In the genomic region with DNA sequence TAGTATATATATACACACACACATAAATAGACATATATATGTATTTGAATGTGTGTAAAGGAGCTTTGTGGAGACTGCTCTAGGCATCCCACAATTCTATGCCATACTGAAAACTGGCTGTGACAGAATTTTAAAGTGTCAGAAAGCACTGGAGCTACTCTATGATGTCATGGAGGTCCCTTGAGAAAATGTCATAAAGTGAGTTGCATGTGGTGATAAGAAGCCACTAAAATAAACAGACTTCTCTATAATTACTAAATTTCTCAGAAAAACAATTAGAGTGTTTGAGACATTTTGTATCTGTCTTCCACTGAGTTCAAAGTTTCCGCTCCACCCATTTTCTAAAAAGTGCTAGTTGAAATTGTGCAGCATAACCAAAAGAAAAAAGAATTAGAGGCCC, we compare ENCODE assay signal across 21 cellular contexts.
DNase-seq lines count a peak whose midpoint lies in the region; ATAC-seq, FAIRE-seq and TF ChIP-seq lines count a peak whose summit lies in the region.
"Had no signal": no experiment of that assay in that cellular context is flagged by ENCODE, and none has a peak within 500 bp of the region (broad histone marks: within the 10 kb centered on the region; RNA-seq: fewer than 3 reads in every experiment).

No MANE protein-coding gene starts in this region.

- no peaks in the 10 kb centered on the region for H3K36me3 ChIP-seq in HepG2 (replicated peaks in 1 of 2; ENCODE audit: control insufficient read depth in 1 of 2, insufficient read depth in 2 of 2, low read length in 2 of 2)
- no peaks in the 10 kb centered on the region for H3K36me3 ChIP-seq in right lobe of liver
- H3K36me3 ChIP-seq in smooth muscle cell (ENCODE audit: low read depth): no peaks in the 10 kb centered on the region
- no peaks in the 10 kb centered on the region for H3K36me3 ChIP-seq in WERI-Rb-1
- H3K36me3 ChIP-seq: BLaER1 treated with 17β-estradiol and CSF1 and Interleukin-3, amounts not matched to agents 10 nM and 100 nM had no signal

- no peak for TF ChIP-seq POLR2A in HepG2 (IDR thresholded peaks at IDR 0.05; ENCODE audit: insufficient read depth in 1 of 2, low read depth in 2 of 2, low read length in 2 of 2)
- no peak for TF ChIP-seq POLR2A in right lobe of liver (IDR thresholded peaks at IDR 0.05)

- in situ Hi-C loops in HepG2 (cut with HindIII; ENCODE audit: extremely low pct_ligation_motif_present, low pct_unique_long_range_greater_than_20kb): no loop called here

- no peak for TF ChIP-seq RAD21 in HepG2 (CRISPR knock-in tag; IDR thresholded peaks at IDR 0.05)

- H3K4me3 ChIP-seq in HepG2 (replicated peaks in 1 of 3; ENCODE audit: insufficient read depth in 1 of 3, low read depth in 2 of 3, low read length in 3 of 3) (no peak overlapping the region), right lobe of liver (no peak overlapping the region), smooth muscle cell (no peak overlapping the region), WERI-Rb-1 (ENCODE audit: low read depth, low read length) (no peak overlapping the region)
- H3K4me3 ChIP-seq: A549; BLaER1 treated with 17β-estradiol and CSF1 and Interleukin-3, amounts not matched to agents 10 nM and 100 nM had no signal

- H3K9me3 ChIP-seq in HepG2 (ENCODE audit: low read length) (no peaks in the 10 kb centered on the region), right lobe of liver (no peaks in the 10 kb centered on the region), smooth muscle cell (replicated peaks; ENCODE audit: low read depth) (no peaks in the 10 kb centered on the region), WERI-Rb-1 (ENCODE audit: severe bottlenecking) (no peaks in the 10 kb centered on the region)
- H3K9me3 ChIP-seq: A549; BLaER1 treated with 17β-estradiol and CSF1 and Interleukin-3, amounts not matched to agents 10 nM and 100 nM; Caco-2 had no signal

- POLR2A ChIA-PET in HepG2 (lab: Yijun Ruan, JAX): no interaction called here

- no peaks in the 10 kb centered on the region for H3F3A ChIP-seq in smooth muscle cell (ENCODE audit: low read depth)

- CTCF ChIA-PET in HepG2 (lab: Yijun Ruan, JAX; ENCODE audit: low intra/inter-chr PET ratio, low total read pairs): no interaction called here

- H2AFZ ChIP-seq in HepG2 (ENCODE audit: low read length): no peak overlapping the region
- peak overlapping the region; percentile 50 for H2AFZ ChIP-seq in smooth muscle cell (ENCODE audit: low read depth)

- H3K4me2 ChIP-seq in HepG2 (ENCODE audit: low read depth, low read length) (no peak overlapping the region), smooth muscle cell (no peak overlapping the region)
- H3K4me2 ChIP-seq: A549; BLaER1 treated with 17β-estradiol and CSF1 and Interleukin-3, amounts not matched to agents 10 nM and 100 nM had no signal

- H3K79me2 ChIP-seq in HepG2 (ENCODE audit: insufficient read depth, low read length): no peaks in the 10 kb centered on the region
- no peaks in the 10 kb centered on the region for H3K79me2 ChIP-seq in smooth muscle cell (ENCODE audit: low read depth)

- no TSS peak for BruUV-seq in HepG2 (replicated peaks; lab: Mats Ljungman, UMichigan)

- no peaks in the 10 kb centered on the region for H3K4me1 ChIP-seq in HepG2 (ENCODE audit: insufficient read depth, low read length)
- H3K4me1 ChIP-seq in right lobe of liver: no peaks in the 10 kb centered on the region
- H3K4me1 ChIP-seq in smooth muscle cell (ENCODE audit: low read depth): no peaks in the 10 kb centered on the region
- H3K4me1 ChIP-seq: A549, Caco-2 had no signal

- DNase-seq in HepG2 (ENCODE audit: low spot score) (no peak), right lobe of liver (no peak), OCI-M1 (lab: John Stamatoyannopoulos, UW) (peak; percentile 17), smooth muscle cell (lab: John Stamatoyannopoulos, UW; ENCODE audit: unreplicated experiment) (no peak), NCI-H69 (lab: John Stamatoyannopoulos, UW) (no peak), WERI-Rb-1 (no peak)
- DNase-seq: AML-193; Caco-2; Calu3; CD4-positive, alpha-beta T cell; CD8-positive, alpha-beta T cell; DMS79 treated with DMSO at 0.1 percent for 48 hours; GF-D8 had no signal

- H3K27ac ChIP-seq in HepG2 (ENCODE audit: extremely low read length, insufficient read depth, low read length): no peak overlapping the region
- no peak overlapping the region for H3K27ac ChIP-seq in right lobe of liver
- no peak overlapping the region for H3K27ac ChIP-seq in smooth muscle cell (ENCODE audit: low read depth)
- no peak overlapping the region for H3K27ac ChIP-seq in WERI-Rb-1
- H3K27ac ChIP-seq: 22Rv1; A549; BLaER1 treated with 17β-estradiol and CSF1 and Interleukin-3, amounts not matched to agents 10 nM and 100 nM; C4-2B had no signal

- intact Hi-C loops in HepG2 (cut with micrococcal nuclease; ENCODE audit: unreplicated experiment): no loop called here
- intact Hi-C loops in right lobe of liver (cut with DNase I): no loop called here

- H3K9ac ChIP-seq in HepG2 (ENCODE audit: insufficient read depth, low read depth, low read length) (no peak overlapping the region), smooth muscle cell (ENCODE audit: low read depth) (no peak overlapping the region)
- H3K9ac ChIP-seq: BLaER1 treated with 17β-estradiol and CSF1 and Interleukin-3, amounts not matched to agents 10 nM and 100 nM had no signal

- TF ChIP-seq CTCF in HepG2 (CRISPR knock-in tag; IDR thresholded peaks at IDR 0.05): no peak
- no peak for TF ChIP-seq CTCF in right lobe of liver (IDR thresholded peaks at IDR 0.05)
- TF ChIP-seq CTCF in smooth muscle cell (IDR thresholded peaks at IDR 0.05; ENCODE audit: borderline replicate concordance, insufficient read depth, poor library complexity, severe bottlenecking): no peak
- TF ChIP-seq CTCF in WERI-Rb-1 (IDR thresholded peaks at IDR 0.05; ENCODE audit: low read depth, low read length): no peak

- H3K27me3 ChIP-seq in HepG2 (ENCODE audit: control insufficient read depth in 1 of 2, insufficient read depth in 2 of 2, low read length in 2 of 2): no peaks in the 10 kb centered on the region
- no peaks in the 10 kb centered on the region for H3K27me3 ChIP-seq in right lobe of liver
- H3K27me3 ChIP-seq in smooth muscle cell (ENCODE audit: low read depth): no peaks in the 10 kb centered on the region
- H3K27me3 ChIP-seq in WERI-Rb-1 (ENCODE audit: insufficient read depth, low read depth, severe bottlenecking): no peaks in the 10 kb centered on the region
- H3K27me3 ChIP-seq: BLaER1 treated with 17β-estradiol and CSF1 and Interleukin-3, amounts not matched to agents 10 nM and 100 nM had no signal

- 91% methylated on average over 1 of the region's 1 CpG for WGBS in HepG2 (ENCODE audit: low lambda C conversion rate)
- 92% methylated on average over 1 of the region's 1 CpG for WGBS in right lobe of liver (ENCODE audit: insufficient coverage, low coverage, low lambda C conversion rate, missing lambda C conversion rate)
- WGBS in smooth muscle cell (ENCODE audit: low lambda C conversion rate): 93% methylated on average over 1 of the region's 1 CpG

- TF ChIP-seq EP300 in HepG2 (IDR thresholded peaks at IDR 0.05; ENCODE audit: low read depth in 2 of 2, low read length in 2 of 2): no peak
- no peak for TF ChIP-seq EP300 in HepG2 (CRISPR knock-in tag; IDR thresholded peaks at IDR 0.05; ENCODE audit: borderline replicate concordance)

- no peaks in the 10 kb centered on the region for H4K20me1 ChIP-seq in HepG2 (ENCODE audit: insufficient read depth, low read length)
- H4K20me1 ChIP-seq in smooth muscle cell (ENCODE audit: low read depth): no peaks in the 10 kb centered on the region
- H4K20me1 ChIP-seq: BLaER1 treated with 17β-estradiol and CSF1 and Interleukin-3, amounts not matched to agents 10 nM and 100 nM had no signal

- no peak for FAIRE-seq in HepG2 (lab: Jason Lieb, UNC)
- FAIRE-seq: D721Med, G401.6, GM12891, GM19239 had no signal

- no peak for ATAC-seq in HepG2
- ATAC-seq in right lobe of liver: no peak
- ATAC-seq: A549; CD8-positive, alpha-beta T cell had no signal

TF ChIP-seq in HepG2, 621 proteins besides CTCF, POLR2A, EP300 and RAD21:
- TF ChIP-seq ZNF207 (IDR thresholded peaks at IDR 0.05; ENCODE audit: borderline replicate concordance) (no peak), ZBTB42 (CRISPR knock-in tag; IDR thresholded peaks at IDR 0.05) (no peak), HNRNPH1 (optimal IDR thresholded peaks at IDR 0.05; ENCODE audit: low read depth, low read length) (no peak), PHF5A (CRISPR knock-in tag; IDR thresholded peaks at IDR 0.05; ENCODE audit: low read depth, unreplicated experiment) (no peak), ATF7 (IDR thresholded peaks at IDR 0.05) (peak; percentile 17; the same call in 1 of the 2 replicates), ATF7 (CRISPR knock-in tag; IDR thresholded peaks at IDR 0.05) (no peak), GABPA (IDR thresholded peaks at IDR 0.05; ENCODE audit: low read depth, low read length) (no peak), GABPA (CRISPR knock-in tag; IDR thresholded peaks at IDR 0.05; ENCODE audit: low read depth) (no peak), HOXA3 (CRISPR knock-in tag; IDR thresholded peaks at IDR 0.05) (no peak), CENPX (CRISPR knock-in tag; IDR thresholded peaks at IDR 0.05) (no peak), CREB1 (IDR thresholded peaks at IDR 0.05) (peak; percentile 38; the same call in 1 of the 2 replicates), CREB1 (CRISPR knock-in tag; IDR thresholded peaks at IDR 0.05) (no peak), ARHGAP35 (CRISPR knock-in tag; IDR thresholded peaks at IDR 0.05; ENCODE audit: borderline replicate concordance) (no peak)
- TF ChIP-seq, protein P1, sequence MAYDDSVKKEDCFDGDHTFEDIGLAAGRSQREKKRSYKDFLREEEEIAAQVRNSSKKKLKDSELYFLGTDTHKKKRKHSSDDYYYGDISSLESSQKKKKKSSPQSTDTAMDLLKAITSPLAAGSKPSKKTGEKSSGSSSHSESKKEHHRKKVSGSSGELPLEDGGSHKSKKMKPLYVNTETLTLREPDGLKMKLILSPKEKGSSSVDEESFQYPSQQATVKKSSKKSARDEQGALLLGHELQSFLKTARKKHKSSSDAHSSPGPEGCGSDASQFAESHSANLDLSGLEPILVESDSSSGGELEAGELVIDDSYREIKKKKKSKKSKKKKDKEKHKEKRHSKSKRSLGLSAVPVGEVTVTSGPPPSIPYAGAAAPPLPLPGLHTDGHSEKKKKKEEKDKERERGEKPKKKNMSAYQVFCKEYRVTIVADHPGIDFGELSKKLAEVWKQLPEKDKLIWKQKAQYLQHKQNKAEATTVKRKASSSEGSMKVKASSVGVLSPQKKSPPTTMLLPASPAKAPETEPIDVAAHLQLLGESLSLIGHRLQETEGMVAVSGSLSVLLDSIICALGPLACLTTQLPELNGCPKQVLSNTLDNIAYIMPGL (CRISPR knock-in tag; IDR thresholded peaks at IDR 0.05; ENCODE audit: borderline replicate concordance in 1 of 2, low read depth in 1 of 2): no peak
